In genomic region chr11:64241175-64241429, GRCh38 we compare ENCODE assay signal across 6 cellular contexts. TPM values are rescaled to one million over a fixed set of nuclear protein-coding genes. Genes with fewer than 3 reads are reported as not detected.
A peak's percentile ranks its signal among the peaks of the same experiment; 100 is the strongest.
DNase-seq lines count a peak whose midpoint lies in the region; ATAC-seq and TF ChIP-seq lines count a peak whose summit lies in the region.

No MANE protein-coding gene starts in this region.

- intact Hi-C loops in spleen (cut with DNase I; ENCODE audit: low total_unique reads), result no loop called here
- intact Hi-C loops in left colon (cut with DNase I, micrococcal nuclease), result no loop called here

- peaks cover 23 to 90% (median 67%) of the 10 kb centered on the region in 6 donors for H3K4me1 ChIP-seq in spleen

- 0 to 2% (median 1%) methylated on average over 23 to 25 of the region's 25 CpGs for WGBS in spleen, 5 donors

- DNase-seq in AG10803 (ENCODE audit: low read depth) (no peak), epithelial cell of esophagus (ENCODE audit: low read depth) (no peak), spleen (no peak), left colon (no peak), GM20000 (ENCODE audit: low spot score) (no peak)

- peak overlapping the region; percentile 86 to 100 (median 98) for H3K27ac ChIP-seq in spleen

- TF ChIP-seq POLR2A in spleen (IDR thresholded peaks at IDR 0.05), result no peak

- peaks cover 0 to 52% (median 28%) of the 10 kb centered on the region in 6 donors for H3K36me3 ChIP-seq in spleen

- peak overlapping the region; percentile 74 for H3K4me3 ChIP-seq in AG10803 (ENCODE audit: low read length)
- H3K4me3 ChIP-seq in epithelial cell of esophagus (ENCODE audit: low read length), result peak overlapping the region; percentile 73
- H3K4me3 ChIP-seq in spleen, result peak overlapping the region; percentile 71 to 99 (median 86)

- ATAC-seq in HG03442 (IDR thresholded peaks at IDR 0.05; ENCODE audit: unreplicated experiment) (peak; percentile 63), left colon (no peak)

- no peaks in the 10 kb centered on the region for H3K27me3 ChIP-seq in spleen (replicated peaks in 1 of 7)

- TF ChIP-seq CTCF in AG10803 (conservative IDR thresholded peaks at IDR 0.05; ENCODE audit: low read length), result no peak
- no peak for TF ChIP-seq CTCF in epithelial cell of esophagus (IDR thresholded peaks at IDR 0.05; ENCODE audit: insufficient read depth, low read depth, low read length, missing control alignments)
- TF ChIP-seq CTCF in spleen (IDR thresholded peaks at IDR 0.05 in 8 of 11, conservative IDR thresholded peaks at IDR 0.05 in 3 of 11), result peak in 1 of 11 experiments; percentile 39
- TF ChIP-seq CTCF in GM20000 (IDR thresholded peaks at IDR 0.05; ENCODE audit: extremely low read depth, missing control alignments), result no peak

- no peaks in the 10 kb centered on the region for H3K9me3 ChIP-seq in spleen

RNA-seq across cellular contexts. Expression of gene FKBP2, which starts 0.2 kb away (rescaled TPM):
- 10 to 100 TPM; 26.9 to 98.3 (median 42.6) TPM for total RNA-seq in spleen
- polyA plus RNA-seq in spleen, result 100 to 1,000 TPM in 1 of 3 donors, 10 to 100 TPM in 2; 90.8 to 104 (median 98.4) TPM
- 100 to 1,000 TPM in 1 of 2 donors, 10 to 100 TPM in 1; 78.5 to 104 TPM for total RNA-seq in left colon

RNA-seq across cellular contexts. Expression of gene PPP1R14B, which starts 5.6 kb away (rescaled TPM):
- total RNA-seq in spleen (10 to 100 TPM; 47.6 to 93.9 (median 78.3) TPM), left colon (100 to 1,000 TPM in 1 of 2 donors, 10 to 100 TPM in 1; 96.2 to 147 TPM)
- polyA plus RNA-seq in spleen, result 100 to 1,000 TPM; 139 to 190 (median 168) TPM

RNA-seq across cellular contexts. Expression of gene VEGFB, which starts 6.7 kb away (rescaled TPM):
- total RNA-seq in spleen (100 to 1,000 TPM in 1 of 7 donors, 10 to 100 TPM in 6; 38.3 to 103 (median 63.5) TPM), left colon (10 to 100 TPM; 40.8 to 68.8 TPM)
- polyA plus RNA-seq in spleen, result 10 to 100 TPM; 81.6 to 96.9 (median 87.1) TPM

RNA-seq across cellular contexts. Expression of gene PLCB3, which starts 10.2 kb away (rescaled TPM):
- 10 to 100 TPM; 20.7 to 28.3 (median 22.3) TPM for total RNA-seq in spleen
- polyA plus RNA-seq in spleen, result 10 to 100 TPM in 1 of 3 donors, 1 to 10 TPM in 2; 3.8 to 11.9 (median 4.4) TPM
- total RNA-seq in left colon, result 10 to 100 TPM; 69.9 to 92.2 TPM

RNA-seq across cellular contexts. Expression of gene DNAJC4, which starts 10.8 kb away (rescaled TPM):
- total RNA-seq in spleen, result 10 to 100 TPM; 28.0 to 59.9 (median 49.0) TPM
- polyA plus RNA-seq in spleen, result 100 to 1,000 TPM in 1 of 3 donors, 10 to 100 TPM in 2; 83.7 to 113 (median 85.8) TPM
- 10 to 100 TPM; 54.8 to 60.6 TPM for total RNA-seq in left colon
